1 cellular context compared by ENCODE assay signal in genomic region chr2:27264753-27265535, GRCh38.
TF ChIP-seq lines count a peak whose summit lies in the region.

No MANE protein-coding gene starts in this region.

TF ChIP-seq in HEK293, 187 proteins besides CTCF, POLR2A, EP300 and RAD21 (continued from another document):
- no peak for TF ChIP-seq REST (tag by site-specific recombination; IDR thresholded peaks at IDR 0.05)
- TF ChIP-seq ZNF302 (tag by site-specific recombination; IDR thresholded peaks at IDR 0.05; ENCODE audit: low read depth) = no peak
- no peak for TF ChIP-seq ZNF560 (tag by site-specific recombination; IDR thresholded peaks at IDR 0.05; ENCODE audit: borderline replicate concordance)
- no peak for TF ChIP-seq ZNF747 (tag by site-specific recombination; IDR thresholded peaks at IDR 0.05)
- no peak for TF ChIP-seq ZNF513 (tag by site-specific recombination; IDR thresholded peaks at IDR 0.05)
- TF ChIP-seq ZNF621 (tag by site-specific recombination; IDR thresholded peaks at IDR 0.05) = no peak
- no peak for TF ChIP-seq ZBTB6 (tag by site-specific recombination; IDR thresholded peaks at IDR 0.05)
- TF ChIP-seq ZFHX2 (tag by site-specific recombination; conservative IDR thresholded peaks at IDR 0.05) = peak; percentile 93
- TF ChIP-seq ZNF677 (tag by site-specific recombination; IDR thresholded peaks at IDR 0.05) = no peak
- peak; percentile 35; the same call in 1 of the 2 replicates for TF ChIP-seq ZNF501 (tag by site-specific recombination; IDR thresholded peaks at IDR 0.05)
- no peak for TF ChIP-seq ZFP41 (tag by site-specific recombination; IDR thresholded peaks at IDR 0.05; ENCODE audit: borderline replicate concordance)
- no peak for TF ChIP-seq ZNF518A (tag by site-specific recombination; conservative IDR thresholded peaks at IDR 0.05; ENCODE audit: low read depth)
- no peak for TF ChIP-seq ZNF19 (tag by site-specific recombination; IDR thresholded peaks at IDR 0.05; ENCODE audit: low read depth)
- TF ChIP-seq ZNF362 (tag by site-specific recombination; IDR thresholded peaks at IDR 0.05) = no peak
- TF ChIP-seq HIC1 (tag by site-specific recombination; IDR thresholded peaks at IDR 0.05) = peak; percentile 94
- no peak for TF ChIP-seq ZNF366 (tag by site-specific recombination; conservative IDR thresholded peaks at IDR 0.05)
- TF ChIP-seq ZNF544 (tag by site-specific recombination; IDR thresholded peaks at IDR 0.05) = no peak
- TF ChIP-seq ZNF777 (tag by site-specific recombination; IDR thresholded peaks at IDR 0.05; ENCODE audit: borderline replicate concordance) = peak; percentile 95
- TF ChIP-seq ZBTB7A (tag by site-specific recombination; IDR thresholded peaks at IDR 0.05; ENCODE audit: low read depth) = no peak
- TF ChIP-seq ZNF654 (tag by site-specific recombination; IDR thresholded peaks at IDR 0.05; ENCODE audit: low read depth) = no peak
- no peak for TF ChIP-seq ZNF280C (tag by site-specific recombination; IDR thresholded peaks at IDR 0.05)
- TF ChIP-seq ZNF433 (tag by site-specific recombination; IDR thresholded peaks at IDR 0.05; ENCODE audit: low read depth) = no peak
- TF ChIP-seq ZFP69B (tag by site-specific recombination; IDR thresholded peaks at IDR 0.05) = no peak
- TF ChIP-seq ZNF23 (tag by site-specific recombination; IDR thresholded peaks at IDR 0.05; ENCODE audit: borderline replicate concordance) = no peak
- peak; percentile 75; the same call in 1 of the 2 replicates for TF ChIP-seq ZNF692 (tag by site-specific recombination; IDR thresholded peaks at IDR 0.05)
- TF ChIP-seq ZNF660 (tag by site-specific recombination; IDR thresholded peaks at IDR 0.05) = 0 out of 2 replicates have a peak, but pooled peaks have one; percentile 53
- TF ChIP-seq ZNF398 (tag by site-specific recombination; IDR thresholded peaks at IDR 0.05) = no peak
- no peak for TF ChIP-seq ZNF221 (tag by site-specific recombination; IDR thresholded peaks at IDR 0.05; ENCODE audit: borderline replicate concordance)
- no peak for TF ChIP-seq HOXA7 (CRISPR knock-in tag; IDR thresholded peaks at IDR 0.05; ENCODE audit: borderline replicate concordance)
